In genomic region chr7:55026086-55026790, GRCh38 we compare ENCODE assay signal across 13 cellular contexts. TPM values are rescaled to one million over a fixed set of nuclear protein-coding genes. Genes with fewer than 3 reads are reported as not detected.
DNase-seq lines count a peak whose midpoint lies in the region; ATAC-seq and TF ChIP-seq lines count a peak whose summit lies in the region.
"Had no signal": no experiment of that assay in that cellular context is flagged by ENCODE, and none has a peak within 500 bp of the region (broad histone marks: within the 10 kb centered on the region; RNA-seq: fewer than 3 reads in every experiment).

No MANE protein-coding gene starts in this region.

- no peak overlapping the region for H3K4me3 ChIP-seq in fibroblast of lung (replicated peaks in 1 of 4; ENCODE audit: control extremely low read depth in 1 of 4, insufficient read depth in 1 of 4, low read depth in 3 of 4, low read length in 4 of 4)
- H3K4me3 ChIP-seq in trophoblast cell (ENCODE audit: low read depth, low read length), result no peak overlapping the region
- H3K4me3 ChIP-seq in aorta (ENCODE audit: low read length in 2 of 2), result no peak overlapping the region
- H3K4me3 ChIP-seq: spleen had no signal

- no peak overlapping the region for H4K12ac ChIP-seq in trophoblast cell (ENCODE audit: low read depth, low read length)

- no peak overlapping the region for H2BK5ac ChIP-seq in trophoblast cell (ENCODE audit: low read depth, low read length, poor library complexity)

- peaks cover 45% of the 10 kb centered on the region for H3K4me1 ChIP-seq in fibroblast of lung (ENCODE audit: control insufficient read depth, extremely low read depth, insufficient read depth, low read length)
- peaks cover 10% of the 10 kb centered on the region in 2 experiments for H3K4me1 ChIP-seq in trophoblast cell (ENCODE audit: control insufficient read depth in 1 of 2, insufficient read depth in 2 of 2, low read length in 2 of 2)
- peaks cover 6% of the 10 kb centered on the region in 2 donors for H3K4me1 ChIP-seq in aorta (ENCODE audit: control insufficient read depth in 1 of 2, insufficient read depth in 2 of 2, low read length in 2 of 2)

- no peak overlapping the region for H2AFZ ChIP-seq in fibroblast of lung (ENCODE audit: low read length)
- H2AFZ ChIP-seq in trophoblast cell (ENCODE audit: insufficient read depth, low read length, poor library complexity), result no peak overlapping the region

- no peak overlapping the region for H2AK5ac ChIP-seq in trophoblast cell (ENCODE audit: low read length)

- H3K14ac ChIP-seq in trophoblast cell (ENCODE audit: low read length), result no peak overlapping the region

- H3K18ac ChIP-seq in trophoblast cell (ENCODE audit: low read length), result no peak overlapping the region

- H3K79me2 ChIP-seq in fibroblast of lung (ENCODE audit: control insufficient read depth, insufficient read depth, low read length), result peaks cover 95% of the 10 kb centered on the region
- peaks cover 2% of the 10 kb centered on the region for H3K79me2 ChIP-seq in trophoblast cell (ENCODE audit: control insufficient read depth, insufficient read depth, low read length, poor library complexity)

- H3K27me3 ChIP-seq in fibroblast of lung (ENCODE audit: control insufficient read depth, insufficient read depth, low read length) (no peaks in the 10 kb centered on the region), trophoblast cell (ENCODE audit: insufficient read depth, low read length) (no peaks in the 10 kb centered on the region), aorta (ENCODE audit: control insufficient read depth in 1 of 2, insufficient read depth in 2 of 2, low read length in 1 of 2) (no peaks in the 10 kb centered on the region)

- WGBS in trophoblast cell (ENCODE audit: extremely low coverage, insufficient coverage, insufficient read length), result no CpG with 5 or more reads among the region's 11 CpGs
- 43 to 46% methylated on average over 11 of the region's 11 CpGs for WGBS in aorta, 2 donors

- H3K27ac ChIP-seq in fibroblast of lung (ENCODE audit: insufficient read depth, low read length) (peak overlapping the region; percentile 11), trophoblast cell (ENCODE audit: low read depth, low read length) (peak overlapping the region; percentile 24), aorta (ENCODE audit: low read depth in 1 of 2, low read length in 2 of 2) (peak overlapping the region; percentile 49 to 83)
- H3K27ac ChIP-seq: spleen had no signal

- DNase-seq in RPMI7951 (ENCODE audit: low read depth), result peak; percentile 60
- DNase-seq in fibroblast of lung (ENCODE audit: low read depth in 2 of 2), result no peak
- DNase-seq in trophoblast cell, result no peak
- DNase-seq in aorta, result no peak
- DNase-seq in activated CD8-positive, alpha-beta memory T cell treated with anti-CD3 and anti-CD28 coated beads, Interleukin-2, amount 50 U/mL, for 4 hours, result no peak
- no peak for DNase-seq in NCI-H524 (lab: John Stamatoyannopoulos, UW)
- DNase-seq: activated T-cell treated with anti-CD3 and anti-CD28 coated beads, Interleukin-2, amount 50 U/mL, for 1 hour; CD4-positive, alpha-beta T cell; NCI-H146; NCI-H510A; spleen; T-helper 1 cell had no signal

- H4K91ac ChIP-seq in trophoblast cell (ENCODE audit: low read depth, low read length), result no peak overlapping the region

- no peak overlapping the region for H2BK120ac ChIP-seq in trophoblast cell (ENCODE audit: insufficient read depth, low read length, poor library complexity)

- H3K36me3 ChIP-seq in fibroblast of lung (ENCODE audit: control insufficient read depth, insufficient read depth, low read length), result peaks cover 5% of the 10 kb centered on the region
- H3K36me3 ChIP-seq in trophoblast cell (ENCODE audit: control insufficient read depth in 1 of 2, insufficient read depth in 2 of 2, low read length in 2 of 2), result peaks cover 0 to 4% of the 10 kb centered on the region in 2 experiments
- H3K36me3 ChIP-seq in aorta (ENCODE audit: control insufficient read depth in 1 of 2, insufficient read depth in 2 of 2, low read length in 1 of 2), result no peaks in the 10 kb centered on the region
- H3K36me3 ChIP-seq: spleen had no signal

- ATAC-seq in aorta (ENCODE audit: low FRiP score) (no peak), HG03095 (IDR thresholded peaks at IDR 0.05; ENCODE audit: unreplicated experiment) (no peak)

- TF ChIP-seq CTCF in fibroblast of lung (conservative IDR thresholded peaks at IDR 0.05 in 1 of 2, IDR thresholded peaks at IDR 0.05 in 1 of 2; ENCODE audit: low read depth in 1 of 2, low read length in 2 of 2), result no peak

- H3K4me2 ChIP-seq in fibroblast of lung (ENCODE audit: extremely low read depth, insufficient read depth, low read length) (no peak overlapping the region), trophoblast cell (ENCODE audit: low read length) (no peak overlapping the region)

- no peak overlapping the region for H3K23ac ChIP-seq in trophoblast cell (ENCODE audit: low read length)

- no peak overlapping the region for H3K4ac ChIP-seq in trophoblast cell (ENCODE audit: low read depth, low read length)

- no peak overlapping the region for H4K8ac ChIP-seq in trophoblast cell (ENCODE audit: low read depth, low read length)

- no peak overlapping the region for H3K9ac ChIP-seq in fibroblast of lung (ENCODE audit: insufficient read depth, low read length)
- H3K9ac ChIP-seq in trophoblast cell (ENCODE audit: low read length), result no peak overlapping the region

- H3K79me1 ChIP-seq in trophoblast cell (ENCODE audit: low read length), result peaks cover 5% of the 10 kb centered on the region

- intact Hi-C loops in aorta (cut with DNase I), result no loop called here

- no peaks in the 10 kb centered on the region for H3K9me3 ChIP-seq in fibroblast of lung (ENCODE audit: control insufficient read depth, insufficient read depth, low read depth, low read length)
- no peaks in the 10 kb centered on the region for H3K9me3 ChIP-seq in trophoblast cell (ENCODE audit: insufficient read depth, low read depth, low read length)
- H3K9me3 ChIP-seq in aorta (ENCODE audit: control insufficient read depth, low read length), result no peaks in the 10 kb centered on the region
- H3K9me3 ChIP-seq: spleen had no signal

- peaks cover 2% of the 10 kb centered on the region for H4K20me1 ChIP-seq in fibroblast of lung (ENCODE audit: control insufficient read depth, extremely low read depth, insufficient read depth, low read length)

- no peak overlapping the region for H2BK12ac ChIP-seq in trophoblast cell (ENCODE audit: low read length)

RNA-seq across cellular contexts. Expression of gene EGFR, which starts 7.4 kb away (rescaled TPM):
- total RNA-seq in RPMI7951 (2014; rRNA removed; shearing (Covaris generic)), result 36.7 and 40.9 TPM in 2 replicates
- total RNA-seq in fibroblast of lung (36.0 and 55.3 TPM in 2 replicates), aorta (10 to 100 TPM; 70.5 to 72.4 TPM)
- polyA plus RNA-seq in fibroblast of lung (62.7 and 62.8 TPM in 2 replicates), aorta (10 to 100 TPM in 1 of 2 donors, 1 to 10 TPM in 1; 3.0 to 11.3 TPM)
- 39.9 and 51.2 TPM in 2 replicates for polyA plus RNA-seq in fibroblast of lung (2012)
- 205 and 211 TPM in 2 replicates for polyA minus RNA-seq in fibroblast of lung (ENCODE audit: low replicate concordance)
- 29.0 and 30.5 TPM in 2 replicates for polyA plus RNA-seq in trophoblast cell (2013)
- total RNA-seq: CD4-positive, alpha-beta T cell had no signal

Comparison
In these comparisons a context has a peak if more than half of its experiments do, and no peak if none do; other contexts are left out.
1. H3K27ac ChIP-seq: peak in every context shown above with its lines; median percentile 66 in aorta; 24 in trophoblast cell; 11 in fibroblast of lung.